9 cellular contexts compared by ENCODE assay signal in genomic region chr1:206979379-206980043, GRCh38.
A peak's percentile ranks its signal among the peaks of the same experiment; 100 is the strongest.
DNase-seq lines count a peak whose midpoint lies in the region; ATAC-seq and TF ChIP-seq lines count a peak whose summit lies in the region.
"Had no signal": no experiment of that assay in that cellular context is flagged by ENCODE, and none has a peak within 500 bp of the region (broad histone marks: within the 10 kb centered on the region; RNA-seq: fewer than 3 reads in every experiment).

No MANE protein-coding gene starts in this region.

- no peak overlapping the region for H3K4me3 ChIP-seq in coronary artery
- H3K4me3 ChIP-seq: HAP-1 had no signal

- H3K27ac ChIP-seq in coronary artery = no peak overlapping the region

- peak; percentile 45 for TF ChIP-seq CTCF in AG09319 (IDR thresholded peaks at IDR 0.05; ENCODE audit: low read depth, low read length)
- TF ChIP-seq CTCF in GM20000 (IDR thresholded peaks at IDR 0.05; ENCODE audit: extremely low read depth, missing control alignments) = peak; percentile 60
- no peak for TF ChIP-seq CTCF in coronary artery (IDR thresholded peaks at IDR 0.05)

- ATAC-seq in SK-N-SH treated with all-trans-retinoic acid at 6 μM for 48 hours (peak; percentile 70), HG03025 (IDR thresholded peaks at IDR 0.05; ENCODE audit: low FRiP score, unreplicated experiment) (no peak), HG03469 (IDR thresholded peaks at IDR 0.05; ENCODE audit: unreplicated experiment) (no peak)

- DNase-seq in AG09319 (ENCODE audit: extremely low read depth, low read depth) (no peak), GM20000 (ENCODE audit: low spot score) (peak; percentile 28), iris pigment epithelial cell (ENCODE audit: low read depth) (peak; percentile 45), coronary artery (ENCODE audit: low spot score) (no peak), T-helper 2 cell (no peak)

TF ChIP-seq in SK-N-SH treated with all-trans-retinoic acid at 6 μM for 48 hours, 23 proteins besides CTCF, POLR2A, EP300 and RAD21:
- TF ChIP-seq RARB (CRISPR knock-in tag; IDR thresholded peaks at IDR 0.05) = no peak

Comparison
In these comparisons a context has a peak if more than half of its experiments do, and no peak if none do; other contexts are left out.
1. DNase-seq: peak in GM20000 (single experiment) and iris pigment epithelial cell (single experiment); none in AG09319 (single experiment), coronary artery (single experiment) and T-helper 2 cell (0 of 5).